ENCODE assay signal across 2 cellular contexts in genomic region chr19:6632002-6632621, GRCh38.
TF ChIP-seq lines count a peak whose summit lies in the region.

No MANE protein-coding gene starts in this region.

TF ChIP-seq in GM23338, 12 proteins besides CTCF, POLR2A, EP300 and RAD21 (continued from another document):
- TF ChIP-seq, protein P1, sequence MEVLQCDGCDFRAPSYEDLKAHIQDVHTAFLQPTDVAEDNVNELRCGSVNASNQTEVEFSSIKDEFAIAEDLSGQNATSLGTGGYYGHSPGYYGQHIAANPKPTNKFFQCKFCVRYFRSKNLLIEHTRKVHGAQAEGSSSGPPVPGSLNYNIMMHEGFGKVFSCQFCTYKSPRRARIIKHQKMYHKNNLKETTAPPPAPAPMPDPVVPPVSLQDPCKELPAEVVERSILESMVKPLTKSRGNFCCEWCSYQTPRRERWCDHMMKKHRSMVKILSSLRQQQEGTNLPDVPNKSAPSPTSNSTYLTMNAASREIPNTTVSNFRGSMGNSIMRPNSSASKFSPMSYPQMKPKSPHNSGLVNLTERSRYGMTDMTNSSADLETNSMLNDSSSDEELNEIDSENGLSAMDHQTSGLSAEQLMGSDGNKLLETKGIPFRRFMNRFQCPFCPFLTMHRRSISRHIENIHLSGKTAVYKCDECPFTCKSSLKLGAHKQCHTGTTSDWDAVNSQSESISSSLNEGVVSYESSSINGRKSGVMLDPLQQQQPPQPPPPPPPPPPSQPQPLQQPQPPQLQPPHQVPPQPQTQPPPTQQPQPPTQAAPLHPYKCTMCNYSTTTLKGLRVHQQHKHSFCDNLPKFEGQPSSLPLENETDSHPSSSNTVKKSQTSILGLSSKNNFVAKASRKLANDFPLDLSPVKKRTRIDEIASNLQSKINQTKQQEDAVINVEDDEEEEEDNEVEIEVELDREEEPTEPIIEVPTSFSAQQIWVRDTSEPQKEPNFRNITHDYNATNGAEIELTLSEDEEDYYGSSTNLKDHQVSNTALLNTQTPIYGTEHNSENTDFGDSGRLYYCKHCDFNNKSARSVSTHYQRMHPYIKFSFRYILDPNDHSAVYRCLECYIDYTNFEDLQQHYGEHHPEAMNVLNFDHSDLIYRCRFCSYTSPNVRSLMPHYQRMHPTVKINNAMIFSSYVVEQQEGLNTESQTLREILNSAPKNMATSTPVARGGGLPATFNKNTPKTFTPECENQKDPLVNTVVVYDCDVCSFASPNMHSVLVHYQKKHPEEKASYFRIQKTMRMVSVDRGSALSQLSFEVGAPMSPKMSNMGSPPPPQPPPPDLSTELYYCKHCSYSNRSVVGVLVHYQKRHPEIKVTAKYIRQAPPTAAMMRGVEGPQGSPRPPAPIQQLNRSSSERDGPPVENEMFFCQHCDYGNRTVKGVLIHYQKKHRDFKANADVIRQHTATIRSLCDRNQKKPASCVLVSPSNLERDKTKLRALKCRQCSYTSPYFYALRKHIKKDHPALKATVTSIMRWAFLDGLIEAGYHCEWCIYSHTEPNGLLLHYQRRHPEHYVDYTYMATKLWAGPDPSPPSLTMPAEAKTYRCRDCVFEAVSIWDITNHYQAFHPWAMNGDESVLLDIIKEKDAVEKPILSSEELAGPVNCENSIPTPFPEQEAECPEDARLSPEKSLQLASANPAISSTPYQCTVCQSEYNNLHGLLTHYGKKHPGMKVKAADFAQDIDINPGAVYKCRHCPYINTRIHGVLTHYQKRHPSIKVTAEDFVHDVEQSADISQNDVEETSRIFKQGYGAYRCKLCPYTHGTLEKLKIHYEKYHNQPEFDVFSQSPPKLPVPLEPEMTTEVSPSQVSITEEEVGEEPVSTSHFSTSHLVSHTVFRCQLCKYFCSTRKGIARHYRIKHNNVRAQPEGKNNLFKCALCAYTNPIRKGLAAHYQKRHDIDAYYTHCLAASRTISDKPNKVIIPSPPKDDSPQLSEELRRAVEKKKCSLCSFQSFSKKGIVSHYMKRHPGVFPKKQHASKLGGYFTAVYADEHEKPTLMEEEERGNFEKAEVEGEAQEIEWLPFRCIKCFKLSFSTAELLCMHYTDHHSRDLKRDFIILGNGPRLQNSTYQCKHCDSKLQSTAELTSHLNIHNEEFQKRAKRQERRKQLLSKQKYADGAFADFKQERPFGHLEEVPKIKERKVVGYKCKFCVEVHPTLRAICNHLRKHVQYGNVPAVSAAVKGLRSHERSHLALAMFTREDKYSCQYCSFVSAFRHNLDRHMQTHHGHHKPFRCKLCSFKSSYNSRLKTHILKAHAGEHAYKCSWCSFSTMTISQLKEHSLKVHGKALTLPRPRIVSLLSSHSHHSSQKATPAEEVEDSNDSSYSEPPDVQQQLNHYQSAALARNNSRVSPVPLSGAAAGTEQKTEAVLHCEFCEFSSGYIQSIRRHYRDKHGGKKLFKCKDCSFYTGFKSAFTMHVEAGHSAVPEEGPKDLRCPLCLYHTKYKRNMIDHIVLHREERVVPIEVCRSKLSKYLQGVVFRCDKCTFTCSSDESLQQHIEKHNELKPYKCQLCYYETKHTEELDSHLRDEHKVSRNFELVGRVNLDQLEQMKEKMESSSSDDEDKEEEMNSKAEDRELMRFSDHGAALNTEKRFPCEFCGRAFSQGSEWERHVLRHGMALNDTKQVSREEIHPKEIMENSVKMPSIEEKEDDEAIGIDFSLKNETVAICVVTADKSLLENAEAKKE (CRISPR knock-in tag; IDR thresholded peaks at IDR 0.05): no peak
- TF ChIP-seq EZH2phosphoT487 (IDR thresholded peaks at IDR 0.05; ENCODE audit: unreplicated experiment) (no peak), NANOG (IDR thresholded peaks at IDR 0.05; ENCODE audit: borderline replicate concordance) (no peak), ZNF114 (CRISPR knock-in tag; IDR thresholded peaks at IDR 0.05) (no peak), POLR2AphosphoS5 (IDR thresholded peaks at IDR 0.05; ENCODE audit: low read depth) (no peak), CREB1 (CRISPR knock-in tag; IDR thresholded peaks at IDR 0.05; ENCODE audit: low read depth) (no peak)
- TF ChIP-seq, protein P2, sequence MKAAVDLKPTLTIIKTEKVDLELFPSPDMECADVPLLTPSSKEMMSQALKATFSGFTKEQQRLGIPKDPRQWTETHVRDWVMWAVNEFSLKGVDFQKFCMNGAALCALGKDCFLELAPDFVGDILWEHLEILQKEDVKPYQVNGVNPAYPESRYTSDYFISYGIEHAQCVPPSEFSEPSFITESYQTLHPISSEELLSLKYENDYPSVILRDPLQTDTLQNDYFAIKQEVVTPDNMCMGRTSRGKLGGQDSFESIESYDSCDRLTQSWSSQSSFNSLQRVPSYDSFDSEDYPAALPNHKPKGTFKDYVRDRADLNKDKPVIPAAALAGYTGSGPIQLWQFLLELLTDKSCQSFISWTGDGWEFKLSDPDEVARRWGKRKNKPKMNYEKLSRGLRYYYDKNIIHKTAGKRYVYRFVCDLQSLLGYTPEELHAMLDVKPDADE (IDR thresholded peaks at IDR 0.05): no peak

TF ChIP-seq in liver, 16 proteins besides CTCF, POLR2A, EP300 and RAD21 (continued from another document):
- TF ChIP-seq, protein P3, sequence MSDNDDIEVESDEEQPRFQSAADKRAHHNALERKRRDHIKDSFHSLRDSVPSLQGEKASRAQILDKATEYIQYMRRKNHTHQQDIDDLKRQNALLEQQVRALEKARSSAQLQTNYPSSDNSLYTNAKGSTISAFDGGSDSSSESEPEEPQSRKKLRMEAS (IDR thresholded peaks at IDR 0.05): no peak
TF ChIP-seq in liver: peak in this region for 0.
